ENCODE assay signal across 1 cellular context in genomic region chr6:42727084-42727601, GRCh38.
TF ChIP-seq lines count a peak whose summit lies in the region.

No MANE protein-coding gene starts in this region.

TF ChIP-seq in IMR-90, 13 proteins besides CTCF, POLR2A, EP300 and RAD21:
- TF ChIP-seq FOS (IDR thresholded peaks at IDR 0.05; ENCODE audit: low read depth, low read length) (no peak), USF2 (IDR thresholded peaks at IDR 0.05; ENCODE audit: low read depth, low read length) (no peak), CHD1 (IDR thresholded peaks at IDR 0.05; ENCODE audit: low read depth, low read length) (no peak), RFX5 (IDR thresholded peaks at IDR 0.05; ENCODE audit: low read depth, low read length) (no peak), NFE2L2 (IDR thresholded peaks at IDR 0.05; ENCODE audit: low read depth, low read length) (no peak), SMC3 (IDR thresholded peaks at IDR 0.05; ENCODE audit: low read depth, low read length) (no peak), RCOR1 (IDR thresholded peaks at IDR 0.05; ENCODE audit: insufficient replicate concordance, low read length) (no peak), BHLHE40 (IDR thresholded peaks at IDR 0.05; ENCODE audit: low read depth, low read length) (no peak), MAZ (IDR thresholded peaks at IDR 0.05; ENCODE audit: borderline replicate concordance, low read depth, low read length) (no peak), MAFK (IDR thresholded peaks at IDR 0.05; ENCODE audit: low read depth, low read length) (no peak), ELK1 (IDR thresholded peaks at IDR 0.05; ENCODE audit: borderline replicate concordance, low read depth, low read length) (no peak), CEBPB (IDR thresholded peaks at IDR 0.05; ENCODE audit: low read depth, low read length) (no peak), MXI1 (IDR thresholded peaks at IDR 0.05; ENCODE audit: borderline replicate concordance, low read depth, low read length) (no peak)
